Comparison of ENCODE assay signal across 8 cellular contexts in the genomic region with DNA sequence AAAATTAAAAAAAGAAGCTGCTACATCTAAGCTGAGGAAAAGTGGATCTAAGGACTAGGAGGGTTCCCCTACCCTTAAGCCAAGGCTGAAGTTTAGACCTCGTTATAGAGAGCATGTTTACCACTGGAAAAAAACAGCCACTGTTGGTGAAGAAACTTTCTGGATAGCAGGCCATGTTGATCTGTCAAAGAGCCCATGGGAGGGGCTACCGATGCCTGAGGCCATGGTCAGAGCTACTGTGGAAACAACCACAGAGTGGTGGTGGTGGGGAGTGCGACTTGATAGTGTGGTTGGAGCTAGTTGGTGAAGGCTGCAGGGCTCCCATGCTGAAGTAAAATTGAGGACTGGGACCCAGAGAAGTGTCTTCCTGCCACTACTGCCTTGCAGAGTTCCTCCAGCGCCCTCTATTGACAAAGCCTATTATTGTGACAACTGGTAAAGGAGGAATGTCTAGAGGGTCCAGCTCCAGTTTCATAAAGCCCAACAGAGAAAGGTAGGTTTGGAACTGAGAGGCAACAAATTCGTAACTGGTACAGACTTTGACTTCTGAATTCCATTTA. TPM values are rescaled to one million over a fixed set of nuclear protein-coding genes. Genes with fewer than 3 reads are reported as not detected.
DNase-seq lines count a peak whose midpoint lies in the region; ATAC-seq and TF ChIP-seq lines count a peak whose summit lies in the region.

No MANE protein-coding gene starts in this region.

- H3K27ac ChIP-seq in RWPE1 (no peak overlapping the region), esophagus squamous epithelium (no peak overlapping the region), neural progenitor cell (no peak overlapping the region)

- CTCF ChIA-PET in RWPE1 (lab: Yijun Ruan, JAX), result interaction anchor here (0.7 to 1.5 kb wide), 5 partner anchors 11 to 51 kb away, joined by 3 to 10 read pairs (median 7); no protein-coding TSS in a partner anchor

- H3K36me3 ChIP-seq in esophagus squamous epithelium (no peaks in the 10 kb centered on the region), neural progenitor cell (no peaks in the 10 kb centered on the region)

- POLR2A ChIA-PET in RWPE1 (lab: Yijun Ruan, JAX; ENCODE audit: low non-redundant PET), result interaction anchor here (0.5 to 0.6 kb wide), 2 partner anchors 53 to 55 kb away, joined by 3 to 7 read pairs; no protein-coding TSS in a partner anchor

- H4K20me1 ChIP-seq in neural progenitor cell (ENCODE audit: low read depth), result no peaks in the 10 kb centered on the region

- H3K4me2 ChIP-seq in neural progenitor cell, result no peak overlapping the region

- TF ChIP-seq POLR2A in esophagus squamous epithelium (IDR thresholded peaks at IDR 0.05), result no peak

- peak overlapping the region; percentile 74 for H2AFZ ChIP-seq in neural progenitor cell (replicated peaks)

- H3K79me2 ChIP-seq in neural progenitor cell (ENCODE audit: low read depth), result no peaks in the 10 kb centered on the region

- peaks cover 0 to 22% (median 15%) of the 10 kb centered on the region in 3 donors for H3K9me3 ChIP-seq in esophagus squamous epithelium
- peaks cover 8% of the 10 kb centered on the region for H3K9me3 ChIP-seq in neural progenitor cell (ENCODE audit: low read depth)

- no peaks in the 10 kb centered on the region for H3K27me3 Mint-ChIP-seq in neural progenitor cell (ENCODE audit: insufficient read depth, low read depth)

- no peaks in the 10 kb centered on the region for H3K4me1 Mint-ChIP-seq in neural progenitor cell

- no peaks in the 10 kb centered on the region for H3F3A ChIP-seq in neural progenitor cell (ENCODE audit: low read depth)

- ATAC-seq in HG03469 (IDR thresholded peaks at IDR 0.05; ENCODE audit: unreplicated experiment) (no peak), HG03025 (IDR thresholded peaks at IDR 0.05; ENCODE audit: low FRiP score, unreplicated experiment) (no peak)

- H3K4me3 Mint-ChIP-seq in neural progenitor cell, result no peak overlapping the region

- TF ChIP-seq CTCF in LNCAP (IDR thresholded peaks at IDR 0.05) (peak; percentile 54), RWPE1 (conservative IDR thresholded peaks at IDR 0.05; ENCODE audit: low read depth) (peak; percentile 64), esophagus squamous epithelium (IDR thresholded peaks at IDR 0.05) (peak in 5 of 6 experiments; percentile 32 to 72 (median 59)), neural progenitor cell (IDR thresholded peaks at IDR 0.05) (peak; percentile 75)

- intact Hi-C loops in esophagus squamous epithelium (cut with DNase I), result loop anchor here (5.0 kb wide), 1 partner anchor 77 kb away; no protein-coding TSS in a partner anchor

- no peak overlapping the region for H3K9ac ChIP-seq in neural progenitor cell

- DNase-seq in activated T-cell treated with anti-CD3 and anti-CD28 coated beads, Interleukin-2, amount 50 U/mL, for 48 hours, result peak; percentile 24 to 28
- DNase-seq in activated T-cell treated with anti-CD3 and anti-CD28 coated beads for 4 hours, result no peak
- DNase-seq in RWPE1 (ENCODE audit: low spot score), result no peak
- DNase-seq in esophagus squamous epithelium (lab: John Stamatoyannopoulos, UW), result no peak
- DNase-seq in neural progenitor cell (ENCODE audit: low spot score), result peak; percentile 83

- H3K27ac Mint-ChIP-seq in neural progenitor cell, result no peak overlapping the region

- WGBS in esophagus squamous epithelium, 2 donors, result 45 to 55% methylated on average over 5 of the region's 5 CpGs

- peaks cover 0 to 14% (median 5%) of the 10 kb centered on the region in 3 donors for H3K4me1 ChIP-seq in esophagus squamous epithelium
- H3K4me1 ChIP-seq in neural progenitor cell, result no peaks in the 10 kb centered on the region

- H3K27me3 ChIP-seq in esophagus squamous epithelium (no peaks in the 10 kb centered on the region), neural progenitor cell (no peaks in the 10 kb centered on the region)

- H3K9me3 Mint-ChIP-seq in neural progenitor cell, result peaks cover 19% of the 10 kb centered on the region

- H3K36me3 Mint-ChIP-seq in neural progenitor cell, result no peaks in the 10 kb centered on the region

- H3K4me3 ChIP-seq in esophagus squamous epithelium (no peak overlapping the region), neural progenitor cell (no peak overlapping the region)

RNA-seq across cellular contexts. Expression of gene FAM20A, which starts 12.7 kb away (rescaled TPM):
- total RNA-seq in esophagus squamous epithelium (10 to 100 TPM in 1 of 4 donors, 1 to 10 TPM in 3; 4.0 to 15.3 (median 7.8) TPM), neural progenitor cell (ENCODE audit: low replicate concordance) (0.22 and 0.41 TPM in 2 replicates)

Comparison
In these comparisons a context has a peak if more than half of its experiments do, and no peak if none do; other contexts are left out.
1. DNase-seq: peak in activated T-cell treated with anti-CD3 and anti-CD28 coated beads, Interleukin-2, amount 50 U/mL, for 48 hours (2 of 2) and neural progenitor cell (single experiment); none in activated T-cell treated with anti-CD3 and anti-CD28 coated beads for 4 hours (single experiment), RWPE1 (single experiment) and esophagus squamous epithelium (single experiment).
2. Peak in every context shown above with its lines, with median percentiles within 50 percentile points of each other: CTCF ChIP-seq.